ENCODE assay signal across 25 cellular contexts in the genomic region with DNA sequence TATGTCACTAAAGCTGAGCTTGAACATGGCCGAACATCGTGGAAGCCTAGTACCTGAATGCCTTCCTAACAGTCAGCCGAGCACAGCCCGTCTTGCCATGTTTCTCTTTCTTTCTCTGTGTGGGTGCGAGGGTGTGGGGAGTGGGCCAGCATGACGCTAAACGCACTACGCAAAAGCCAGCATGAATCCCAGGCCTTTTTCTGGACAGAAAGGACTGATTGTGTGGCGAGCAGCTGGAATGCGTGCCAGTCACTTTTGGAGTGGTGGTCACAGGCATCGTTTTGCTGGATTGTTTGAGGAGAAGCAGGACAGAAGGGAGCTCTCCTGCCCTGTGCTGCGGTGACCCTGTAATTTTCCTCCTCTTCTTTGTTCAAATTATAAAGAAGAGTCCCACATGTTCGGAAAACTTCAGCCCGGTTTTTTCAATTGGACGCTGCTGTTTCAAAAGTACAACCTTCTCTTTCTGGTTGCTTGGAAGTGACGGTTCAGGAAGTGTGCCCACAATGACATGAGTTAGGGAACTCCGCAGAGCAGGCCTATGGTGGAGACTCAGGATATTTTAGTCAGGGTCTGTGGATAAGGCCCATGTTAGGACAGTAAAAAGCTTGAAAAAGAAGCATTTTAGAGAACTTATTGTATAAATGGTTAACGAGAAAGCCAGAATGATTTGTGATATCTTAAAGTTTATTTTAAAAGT. TPM values are rescaled to one million over a fixed set of nuclear protein-coding genes. Genes with fewer than 3 reads are reported as not detected.
DNase-seq lines count a peak whose midpoint lies in the region; ATAC-seq and TF ChIP-seq lines count a peak whose summit lies in the region.
"Had no signal": no experiment of that assay in that cellular context is flagged by ENCODE, and none has a peak within 500 bp of the region (broad histone marks: within the 10 kb centered on the region; RNA-seq: fewer than 3 reads in every experiment).

No MANE protein-coding gene starts in this region.

- peak overlapping the region; percentile 56 for H3K27ac ChIP-seq in temporal lobe (ENCODE audit: low read depth, low read length)
- H3K27ac ChIP-seq: body of pancreas, RWPE1, suprapubic skin, vagina had no signal

- no peaks in the 10 kb centered on the region for H3K9me3 Mint-ChIP-seq in activated CD4-positive, alpha-beta T cell treated with anti-CD3 and anti-CD28 coated beads, Interleukin-2, amount 10 ng/mL, durations not matched to agents 7 days and 5 days
- H3K9me3 Mint-ChIP-seq in osteocyte (ENCODE audit: unreplicated experiment) = no peaks in the 10 kb centered on the region
- H3K9me3 Mint-ChIP-seq: activated naive CD4-positive, alpha-beta T cell treated with anti-CD3 and anti-CD28 coated beads, Interleukin-2, amount 50 U/mL, for 24 hours; natural killer cell treated with Interleukin-12 subunit alpha and Interleukin-12 subunit beta and Interleukin-15 and Interleukin-18, amount 100 ng/mL, for 72 hours had no signal

- H3K36me3 Mint-ChIP-seq in activated CD4-positive, alpha-beta T cell treated with anti-CD3 and anti-CD28 coated beads, Interleukin-2, amount 10 ng/mL, durations not matched to agents 7 days and 5 days (ENCODE audit: low read depth) = no peaks in the 10 kb centered on the region
- peaks cover 6% of the 10 kb centered on the region for H3K36me3 Mint-ChIP-seq in osteocyte (ENCODE audit: unreplicated experiment)
- H3K36me3 Mint-ChIP-seq: activated naive CD4-positive, alpha-beta T cell treated with anti-CD3 and anti-CD28 coated beads, Interleukin-2, amount 50 U/mL, for 24 hours; natural killer cell treated with Interleukin-12 subunit alpha and Interleukin-12 subunit beta and Interleukin-15 and Interleukin-18, amount 100 ng/mL, for 72 hours had no signal

- H3K4me3 Mint-ChIP-seq in activated CD4-positive, alpha-beta T cell treated with anti-CD3 and anti-CD28 coated beads, Interleukin-2, amount 10 ng/mL, durations not matched to agents 7 days and 5 days = no peak overlapping the region
- H3K4me3 Mint-ChIP-seq in osteocyte (ENCODE audit: unreplicated experiment) = no peak overlapping the region
- H3K4me3 Mint-ChIP-seq: activated naive CD4-positive, alpha-beta T cell treated with anti-CD3 and anti-CD28 coated beads, Interleukin-2, amount 50 U/mL, for 24 hours; B cell; natural killer cell treated with Interleukin-12 subunit alpha and Interleukin-12 subunit beta and Interleukin-15 and Interleukin-18, amount 100 ng/mL, for 72 hours had no signal

- POLR2A ChIA-PET in activated CD4-positive, alpha-beta T cell treated with anti-CD3 and anti-CD28 coated beads, Interleukin-2, amount 10 ng/mL, durations not matched to agents 7 days and 5 days (lab: Charles Lee) = no interaction called here

- H3K27me3 Mint-ChIP-seq in activated CD4-positive, alpha-beta T cell treated with anti-CD3 and anti-CD28 coated beads, Interleukin-2, amount 10 ng/mL, durations not matched to agents 7 days and 5 days = no peaks in the 10 kb centered on the region
- no peaks in the 10 kb centered on the region for H3K27me3 Mint-ChIP-seq in osteocyte (ENCODE audit: unreplicated experiment)
- H3K27me3 Mint-ChIP-seq: activated naive CD4-positive, alpha-beta T cell treated with anti-CD3 and anti-CD28 coated beads, Interleukin-2, amount 50 U/mL, for 24 hours; B cell; natural killer cell treated with Interleukin-12 subunit alpha and Interleukin-12 subunit beta and Interleukin-15 and Interleukin-18, amount 100 ng/mL, for 72 hours had no signal

- peak overlapping the region; percentile 36 for H3K27ac Mint-ChIP-seq in activated CD4-positive, alpha-beta T cell treated with anti-CD3 and anti-CD28 coated beads, Interleukin-2, amount 10 ng/mL, durations not matched to agents 7 days and 5 days
- no peak overlapping the region for H3K27ac Mint-ChIP-seq in osteocyte (ENCODE audit: unreplicated experiment)
- H3K27ac Mint-ChIP-seq: activated naive CD4-positive, alpha-beta T cell treated with anti-CD3 and anti-CD28 coated beads, Interleukin-2, amount 50 U/mL, for 24 hours; B cell; natural killer cell treated with Interleukin-12 subunit alpha and Interleukin-12 subunit beta and Interleukin-15 and Interleukin-18, amount 100 ng/mL, for 72 hours had no signal

- no peak for TF ChIP-seq CTCF in osteocyte (IDR thresholded peaks at IDR 0.05)

- no peak for ATAC-seq in GM18861 (IDR thresholded peaks at IDR 0.05; ENCODE audit: unreplicated experiment)
- ATAC-seq: body of pancreas; natural killer cell treated with Interleukin-12 subunit alpha and Interleukin-12 subunit beta and Interleukin-15 and Interleukin-18, amount 100 ng/mL, for 72 hours had no signal

- DNase-seq in activated CD4-positive, alpha-beta T cell treated with anti-CD3 and anti-CD28 coated beads, Interleukin-2, amount 10 ng/mL, durations not matched to agents 7 days and 5 days = no peak
- no peak for DNase-seq in activated CD4-positive, alpha-beta T cell treated with anti-CD3 and anti-CD28 coated beads, Interleukin-2, amount 50 U/mL, for 4 hours
- peak; percentile 12 to 75 (median 44) for DNase-seq in head of caudate nucleus
- DNase-seq in occipital lobe (lab: John Stamatoyannopoulos, UW) = peak; percentile 33
- no peak for DNase-seq in NCI-H2107 (lab: John Stamatoyannopoulos, UW)
- DNase-seq in osteocyte (ENCODE audit: extremely low spot score, unreplicated experiment) = no peak
- DNase-seq: 8988T; activated CD4-positive, CD25-positive, alpha-beta regulatory T cell; activated T-cell treated with anti-CD3 and anti-CD28 coated beads, Interleukin-2, amount 50 U/mL, for 48 hours; body of pancreas; DND-41; Karpas-422; mesendoderm; NCI-H1048; NCI-H2081; NCI-H510A; T-helper 9 cell had no signal

- peaks cover 21% of the 10 kb centered on the region for H3K4me1 Mint-ChIP-seq in activated CD4-positive, alpha-beta T cell treated with anti-CD3 and anti-CD28 coated beads, Interleukin-2, amount 10 ng/mL, durations not matched to agents 7 days and 5 days
- H3K4me1 Mint-ChIP-seq in osteocyte (ENCODE audit: unreplicated experiment) = peaks cover 18% of the 10 kb centered on the region

- CTCF ChIA-PET in activated CD4-positive, alpha-beta T cell treated with anti-CD3 and anti-CD28 coated beads, Interleukin-2, amount 10 ng/mL, durations not matched to agents 7 days and 5 days (lab: Charles Lee) = interaction anchor here (1.3 kb wide), 1 partner anchor 9 kb away, joined by 3 read pairs; no protein-coding TSS in a partner anchor

- intact Hi-C loops in head of caudate nucleus (cut with DNase I) = no loop called here

RNA-seq across cellular contexts. Expression of a gene that starts 54.3 kb away (rescaled TPM):
- 1 to 10 TPM in 1 of 2 experiments, under 1 TPM in 1; 0.57 to 1.2 TPM for total RNA-seq in activated CD4-positive, alpha-beta T cell treated with anti-CD3 and anti-CD28 coated beads, Interleukin-2, amount 10 ng/mL, durations not matched to agents 7 days and 5 days
- total RNA-seq in occipital lobe (3.0 TPM), temporal lobe (2.5 TPM), osteocyte (3.4 and 3.9 TPM in 2 replicates)

Comparison
In these comparisons a context has a peak if more than half of its experiments do, and no peak if none do; other contexts are left out.
1. DNase-seq: peak in head of caudate nucleus (42 of 42) and occipital lobe (single experiment); none in activated CD4-positive, alpha-beta T cell treated with anti-CD3 and anti-CD28 coated beads, Interleukin-2, amount 10 ng/mL, durations not matched to agents 7 days and 5 days (single experiment), activated CD4-positive, alpha-beta T cell treated with anti-CD3 and anti-CD28 coated beads, Interleukin-2, amount 50 U/mL, for 4 hours (0 of 2), NCI-H2107 (single experiment) and osteocyte (single experiment).